ENCODE assay signal across 10 cellular contexts in genomic region chr11:123429336-123429735, GRCh38. TPM values are rescaled to one million over a fixed set of nuclear protein-coding genes. Genes with fewer than 3 reads are reported as not detected.
DNase-seq lines count a peak whose midpoint lies in the region; ATAC-seq and TF ChIP-seq lines count a peak whose summit lies in the region.
"Had no signal": no experiment of that assay in that cellular context is flagged by ENCODE, and none has a peak within 500 bp of the region (broad histone marks: within the 10 kb centered on the region; RNA-seq: fewer than 3 reads in every experiment).

No MANE protein-coding gene starts in this region.

- peak overlapping the region; percentile 93 for H3K4me3 ChIP-seq in osteoblast (ENCODE audit: insufficient read depth, low read length)

- peaks cover 4% of the 10 kb centered on the region for H3K36me3 ChIP-seq in osteoblast (ENCODE audit: insufficient read depth, low read length)

- in situ Hi-C loops in GM13976 (cut with MboI; ENCODE audit: low sequenced_read_pairs, unreplicated experiment), result no loop called here

- no peak overlapping the region for H3K27ac ChIP-seq in RWPE1
- peak overlapping the region; percentile 97 for H3K27ac ChIP-seq in osteoblast (ENCODE audit: low read depth, low read length)

- H3K4me1 Mint-ChIP-seq in effector memory CD8-positive, alpha-beta T cell (ENCODE audit: low read depth in 2 of 2), result peaks cover 7 to 19% of the 10 kb centered on the region in 2 donors

- H3K36me3 Mint-ChIP-seq in effector memory CD8-positive, alpha-beta T cell (ENCODE audit: insufficient read depth), result no peaks in the 10 kb centered on the region

- peaks cover 39% of the 10 kb centered on the region for H3K4me1 ChIP-seq in osteoblast (ENCODE audit: insufficient read depth, low read length)

- DNase-seq in GM03348 (ENCODE audit: low spot score) (peak; percentile 79), RWPE1 (ENCODE audit: low spot score) (peak; percentile 8), osteoblast (ENCODE audit: insufficient read length, low spot score, missing footprints) (peak; percentile 87), GM13976 (ENCODE audit: low spot score) (no peak), NCI-H82 (lab: John Stamatoyannopoulos, UW) (no peak)
- no peak for DNase-seq in effector memory CD8-positive, alpha-beta T cell
- no peak for DNase-seq in stimulated activated CD4-positive, alpha-beta T cell treated with anti-CD3 and anti-CD28 coated beads, Interleukin-1b, Interleukin-23, amount 100 ng/mL, for 48 hours
- DNase-seq: activated CD4-positive, CD25-positive, alpha-beta regulatory T cell treated with anti-CD3 and anti-CD28 coated beads, Interleukin-2, amount 50 U/mL, for 72 hours; mammary epithelial cell; NCI-H510A treated with DMSO at 0.1 percent for 48 hours had no signal

- H3K9me3 ChIP-seq in osteoblast (ENCODE audit: low read depth, low read length), result no peaks in the 10 kb centered on the region

- peaks cover 37% of the 10 kb centered on the region for H3K79me2 ChIP-seq in osteoblast (ENCODE audit: insufficient read depth, low read length)

- TF ChIP-seq CTCF in RWPE1 (conservative IDR thresholded peaks at IDR 0.05; ENCODE audit: low read depth), result no peak
- TF ChIP-seq CTCF in osteoblast (IDR thresholded peaks at IDR 0.05; ENCODE audit: extremely low read depth, low read depth, low read length), result no peak
- TF ChIP-seq CTCF in GM13976 (IDR thresholded peaks at IDR 0.05; ENCODE audit: borderline replicate concordance, control extremely low read depth, extremely low read depth, insufficient read depth, missing control alignments), result no peak

- ATAC-seq in effector memory CD8-positive, alpha-beta T cell (replicated peaks), result no peak

- CTCF ChIA-PET in RWPE1 (lab: Yijun Ruan, JAX), result no interaction called here

- H4K20me1 ChIP-seq in osteoblast (ENCODE audit: insufficient read depth, low read length), result peaks cover 5% of the 10 kb centered on the region

- peak overlapping the region; percentile 83 to 87 for H3K4me3 Mint-ChIP-seq in effector memory CD8-positive, alpha-beta T cell

- H3K9me3 Mint-ChIP-seq in effector memory CD8-positive, alpha-beta T cell, result no peaks in the 10 kb centered on the region

- peak overlapping the region; percentile 99 for H3K4me2 ChIP-seq in osteoblast (ENCODE audit: insufficient read depth, low read length)

- POLR2A ChIA-PET in RWPE1 (lab: Yijun Ruan, JAX; ENCODE audit: low non-redundant PET), result no interaction called here

- H3K27me3 Mint-ChIP-seq in effector memory CD8-positive, alpha-beta T cell, result peaks cover 5 to 14% of the 10 kb centered on the region in 2 donors

- H2AFZ ChIP-seq in osteoblast (ENCODE audit: low read length), result peak overlapping the region; percentile 45

- H3K27me3 ChIP-seq in osteoblast (ENCODE audit: insufficient read depth, low read length), result peaks cover 4% of the 10 kb centered on the region

- H3K27ac Mint-ChIP-seq in effector memory CD8-positive, alpha-beta T cell, result peak overlapping the region; percentile 70 to 72

RNA-seq across cellular contexts. Expression of gene GRAMD1B, which starts 0.7 kb away (rescaled TPM):
- total RNA-seq in osteoblast, result 15.2 and 16.8 TPM in 2 replicates

Comparison
In these comparisons a context has a peak if more than half of its experiments do, and no peak if none do; other contexts are left out.
1. DNase-seq: peak in GM03348 (single experiment), RWPE1 (single experiment) and osteoblast (single experiment); none in effector memory CD8-positive, alpha-beta T cell (0 of 3), GM13976 (single experiment), NCI-H82 (single experiment) and stimulated activated CD4-positive, alpha-beta T cell treated with anti-CD3 and anti-CD28 coated beads, Interleukin-1b, Interleukin-23, amount 100 ng/mL, for 48 hours (single experiment).